Comparison of ENCODE assay signal across 9 cellular contexts in the genomic region with DNA sequence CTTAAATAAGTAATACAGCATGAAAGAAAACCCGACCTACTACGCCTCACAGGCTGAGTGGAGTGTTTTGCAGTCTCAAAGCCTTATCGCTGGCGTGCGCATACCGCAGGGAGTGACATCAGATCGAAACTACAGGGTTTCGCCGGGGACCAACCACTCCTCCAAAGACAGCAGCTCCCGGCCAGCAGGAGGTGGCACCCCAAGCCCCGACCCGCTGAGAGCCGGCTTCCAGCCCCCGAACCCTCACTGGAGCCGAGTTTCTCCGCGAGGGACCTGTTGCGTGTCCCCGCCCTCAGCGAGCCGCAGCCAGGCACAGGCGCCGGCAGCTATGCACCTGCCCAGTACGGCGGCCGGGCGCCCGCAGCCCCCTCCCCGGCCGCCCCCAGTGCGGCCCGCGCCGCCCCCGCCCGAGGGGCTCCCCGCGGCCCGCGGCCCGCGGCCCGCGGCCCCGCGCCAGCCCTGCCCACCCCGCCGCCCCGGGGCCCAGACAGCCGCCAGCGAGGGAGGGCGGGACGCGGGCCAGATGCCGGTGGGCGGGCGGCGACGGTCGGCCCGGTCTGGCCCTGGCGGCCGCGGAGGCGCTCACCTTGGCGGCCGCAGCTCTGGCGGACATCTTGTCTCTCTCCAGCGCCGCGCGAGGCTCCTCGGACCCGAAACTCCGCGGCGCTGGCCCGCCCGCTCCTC. TPM values are rescaled to one million over a fixed set of nuclear protein-coding genes. Genes with fewer than 3 reads are reported as not detected.
A peak's percentile ranks its signal among the peaks of the same experiment; 100 is the strongest.
DNase-seq lines count a peak whose midpoint lies in the region; ATAC-seq and TF ChIP-seq lines count a peak whose summit lies in the region.
"Had no signal": no experiment of that assay in that cellular context is flagged by ENCODE, and none has a peak within 500 bp of the region (broad histone marks: within the 10 kb centered on the region; RNA-seq: fewer than 3 reads in every experiment).

No MANE protein-coding gene starts in this region.

- H3K27ac Mint-ChIP-seq in stimulated activated effector memory CD8-positive, alpha-beta T cell treated with anti-CD3 and anti-CD28 coated beads, Interleukin-12 subunit alpha, Interleukin-12 subunit beta, amount 100 ng/mL, for 72 hours, result no peak overlapping the region

- no peak for TF ChIP-seq POLR2A in lower leg skin (IDR thresholded peaks at IDR 0.05)

- ATAC-seq in HG03378 (IDR thresholded peaks at IDR 0.05; ENCODE audit: unreplicated experiment), result peak; percentile 64
- ATAC-seq in stimulated activated effector memory CD8-positive, alpha-beta T cell treated with anti-CD3 and anti-CD28 coated beads, Interleukin-12 subunit alpha, Interleukin-12 subunit beta, amount 100 ng/mL, for 72 hours, result peak; percentile 42
- ATAC-seq in HG03139 (IDR thresholded peaks at IDR 0.05; ENCODE audit: unreplicated experiment), result no peak

- TF ChIP-seq CTCF in lower leg skin (IDR thresholded peaks at IDR 0.05), result no peak

- intact Hi-C loops in lower leg skin (cut with DNase I; ENCODE audit: low total_unique reads), result no loop called here

- peak; percentile 42 to 58 for DNase-seq in NCI-H2081 (lab: John Stamatoyannopoulos, UW)
- no peak for DNase-seq in NCI-H2081 treated with DMSO at 0.1 percent for 48 hours (lab: John Stamatoyannopoulos, UW)
- DNase-seq in SK-N-DZ (ENCODE audit: low spot score), result peak; percentile 46
- DNase-seq in ecto neural progenitor cell (ENCODE audit: low spot score), result peak; percentile 82
- DNase-seq in lower leg skin (ENCODE audit: low spot score in 2 of 2), result peak; percentile 60 to 92
- no peak for DNase-seq in stimulated activated effector memory CD8-positive, alpha-beta T cell treated with anti-CD3 and anti-CD28 coated beads, Interleukin-12 subunit alpha, Interleukin-12 subunit beta, amount 100 ng/mL, for 72 hours (ENCODE audit: low spot score in 2 of 2)
- DNase-seq: DND-41 had no signal

- H3K4me3 Mint-ChIP-seq in stimulated activated effector memory CD8-positive, alpha-beta T cell treated with anti-CD3 and anti-CD28 coated beads, Interleukin-12 subunit alpha, Interleukin-12 subunit beta, amount 100 ng/mL, for 72 hours, result no peak overlapping the region

- 1 to 2% methylated on average over 24 to 53 of the region's 79 CpGs for WGBS in lower leg skin, 2 donors

- peaks cover 7% of the 10 kb centered on the region for H3K9me3 Mint-ChIP-seq in stimulated activated effector memory CD8-positive, alpha-beta T cell treated with anti-CD3 and anti-CD28 coated beads, Interleukin-12 subunit alpha, Interleukin-12 subunit beta, amount 100 ng/mL, for 72 hours

- no peaks in the 10 kb centered on the region for H3K36me3 Mint-ChIP-seq in stimulated activated effector memory CD8-positive, alpha-beta T cell treated with anti-CD3 and anti-CD28 coated beads, Interleukin-12 subunit alpha, Interleukin-12 subunit beta, amount 100 ng/mL, for 72 hours

- peaks cover 5% of the 10 kb centered on the region for H3K4me1 Mint-ChIP-seq in stimulated activated effector memory CD8-positive, alpha-beta T cell treated with anti-CD3 and anti-CD28 coated beads, Interleukin-12 subunit alpha, Interleukin-12 subunit beta, amount 100 ng/mL, for 72 hours

- peak overlapping the region; percentile 53 for H3K4me3 ChIP-seq in lower leg skin (ENCODE audit: low read depth, poor library complexity, severe bottlenecking)

RNA-seq across cellular contexts. Expression of a gene that starts 0.7 kb away (rescaled TPM):
- polyA plus RNA-seq in SK-N-DZ (2014; cell fraction: cytosol; rRNA removed), result 11.2 and 12.7 TPM in 2 replicates
- polyA plus RNA-seq in SK-N-DZ (2014; cell fraction: nucleus; rRNA removed), result 8.0 and 10.0 TPM in 2 replicates
- 10 to 100 TPM; 59.1 to 99.9 (median 83.8) TPM for total RNA-seq in lower leg skin

Comparison
In these comparisons a context has a peak if more than half of its experiments do, and no peak if none do; other contexts are left out.
1. DNase-seq: peak in NCI-H2081 (2 of 2), SK-N-DZ (single experiment), ecto neural progenitor cell (single experiment) and lower leg skin (2 of 2); none in NCI-H2081 treated with DMSO at 0.1 percent for 48 hours (single experiment) and stimulated activated effector memory CD8-positive, alpha-beta T cell treated with anti-CD3 and anti-CD28 coated beads, Interleukin-12 subunit alpha, Interleukin-12 subunit beta, amount 100 ng/mL, for 72 hours (0 of 2).